In genomic region chr2:218891275-218892135, GRCh38 we compare ENCODE assay signal across 14 cellular contexts. TPM values are rescaled to one million over a fixed set of nuclear protein-coding genes. Genes with fewer than 3 reads are reported as not detected.
DNase-seq lines count a peak whose midpoint lies in the region; ATAC-seq and TF ChIP-seq lines count a peak whose summit lies in the region.
"Had no signal": no experiment of that assay in that cellular context is flagged by ENCODE, and none has a peak within 500 bp of the region (broad histone marks: within the 10 kb centered on the region; RNA-seq: fewer than 3 reads in every experiment).

No MANE protein-coding gene starts in this region.

- H3K9ac ChIP-seq in OCI-LY1 (ENCODE audit: low read length) = no peak overlapping the region; the same call in 1 of the 2 replicates
- H3K9ac ChIP-seq: parathyroid adenoma had no signal

- H3K36me3 Mint-ChIP-seq in activated CD8-positive, alpha-beta T cell treated with anti-CD3 and anti-CD28 coated beads for 36 hours (ENCODE audit: low read depth) = peaks cover 12% of the 10 kb centered on the region
- H3K36me3 Mint-ChIP-seq in activated CD8-positive, alpha-beta T cell treated with anti-CD3 and anti-CD28 coated beads, Interleukin-2, amount 10 ng/mL, durations not matched to agents 7 days and 5 days (ENCODE audit: low read depth) = no peaks in the 10 kb centered on the region

- H3K9me2 ChIP-seq in OCI-LY1 (ENCODE audit: low read depth, low read length) = no peaks in the 10 kb centered on the region

- H3K79me2 ChIP-seq in OCI-LY1 (ENCODE audit: insufficient read depth, low read length) = no peaks in the 10 kb centered on the region
- H3K79me2 ChIP-seq: parathyroid adenoma had no signal

- H4K20me1 ChIP-seq in OCI-LY1 (ENCODE audit: insufficient read depth, low read length) = no peaks in the 10 kb centered on the region

- no peak for TF ChIP-seq CTCF in activated CD8-positive, alpha-beta T cell treated with anti-CD3 and anti-CD28 coated beads for 36 hours (IDR thresholded peaks at IDR 0.05)
- TF ChIP-seq CTCF in OCI-LY1 (IDR thresholded peaks at IDR 0.05; ENCODE audit: low read length) = no peak

- peaks cover 50% of the 10 kb centered on the region for H3K4me1 Mint-ChIP-seq in activated CD8-positive, alpha-beta T cell treated with anti-CD3 and anti-CD28 coated beads for 36 hours (ENCODE audit: low read depth)
- peaks cover 44% of the 10 kb centered on the region for H3K4me1 Mint-ChIP-seq in activated CD8-positive, alpha-beta T cell treated with anti-CD3 and anti-CD28 coated beads, Interleukin-2, amount 10 ng/mL, durations not matched to agents 7 days and 5 days (ENCODE audit: low read depth)

- H3K9me3 ChIP-seq in OCI-LY1 (ENCODE audit: low read length) = no peaks in the 10 kb centered on the region
- H3K9me3 ChIP-seq in effector memory CD4-positive, alpha-beta T cell (ENCODE audit: control insufficient read depth, low read length) = no peaks in the 10 kb centered on the region
- H3K9me3 ChIP-seq: breast epithelium, gastrocnemius medialis had no signal

- H3K27me3 ChIP-seq in OCI-LY1 (ENCODE audit: insufficient read depth, low read length) = no peaks in the 10 kb centered on the region
- H3K27me3 ChIP-seq in effector memory CD4-positive, alpha-beta T cell (replicated peaks; ENCODE audit: control insufficient read depth, insufficient read depth, low read length, poor library complexity, severe bottlenecking) = no peaks in the 10 kb centered on the region

- H2AFZ ChIP-seq in OCI-LY1 (ENCODE audit: low read length) = no peak overlapping the region
- H2AFZ ChIP-seq: parathyroid adenoma had no signal

- CTCF ChIA-PET in activated CD8-positive, alpha-beta T cell treated with anti-CD3 and anti-CD28 coated beads for 36 hours (lab: Charles Lee) = interaction anchor here (0.9 to 16.7 kb wide), 4 partner anchors 13 to 89 kb away, joined by 3 to 1101 read pairs (median 5); partner anchors contain the start of gene WNT10A
- CTCF ChIA-PET in activated CD8-positive, alpha-beta T cell treated with anti-CD3 and anti-CD28 coated beads, Interleukin-2, amount 10 ng/mL, durations not matched to agents 7 days and 5 days (lab: Charles Lee) = interaction anchor here (1.1 to 10.3 kb wide), 3 partner anchors 13 to 109 kb away, joined by 4 to 930 read pairs (median 12); partner anchors contain the start of genes CYP27A1 and WNT10A

- intact Hi-C loops in activated CD8-positive, alpha-beta T cell treated with anti-CD3 and anti-CD28 coated beads for 36 hours (cut with micrococcal nuclease) = no loop called here
- intact Hi-C loops in sciatic nerve (cut with DNase I) = no loop called here

- no peaks in the 10 kb centered on the region for H3K9me3 Mint-ChIP-seq in activated CD8-positive, alpha-beta T cell treated with anti-CD3 and anti-CD28 coated beads for 36 hours
- H3K9me3 Mint-ChIP-seq in activated CD8-positive, alpha-beta T cell treated with anti-CD3 and anti-CD28 coated beads, Interleukin-2, amount 10 ng/mL, durations not matched to agents 7 days and 5 days (ENCODE audit: insufficient read depth) = no peaks in the 10 kb centered on the region
- H3K9me3 Mint-ChIP-seq: HFFc6 had no signal

- peak overlapping the region; percentile 89 for H3K27ac Mint-ChIP-seq in activated CD8-positive, alpha-beta T cell treated with anti-CD3 and anti-CD28 coated beads for 36 hours
- no peak overlapping the region for H3K27ac Mint-ChIP-seq in activated CD8-positive, alpha-beta T cell treated with anti-CD3 and anti-CD28 coated beads, Interleukin-2, amount 10 ng/mL, durations not matched to agents 7 days and 5 days
- H3K27ac Mint-ChIP-seq: HFFc6 had no signal

- H3F3A ChIP-seq in OCI-LY1 (ENCODE audit: insufficient read depth, low read length) = no peaks in the 10 kb centered on the region

- POLR2A ChIA-PET in activated CD8-positive, alpha-beta T cell treated with anti-CD3 and anti-CD28 coated beads for 36 hours (lab: Charles Lee) = interaction anchor here (1.3 to 9.6 kb wide), 2 partner anchors 13 to 23 kb away, joined by 3 to 284 read pairs; partner anchors contain the start of gene WNT10A
- POLR2A ChIA-PET in activated CD8-positive, alpha-beta T cell treated with anti-CD3 and anti-CD28 coated beads, Interleukin-2, amount 10 ng/mL, durations not matched to agents 7 days and 5 days (lab: Charles Lee) = interaction anchor here (2.6 kb wide), 1 partner anchor 10 kb away, joined by 9 read pairs; no protein-coding TSS in a partner anchor

- 0 out of 2 replicates have a peak, but pooled peaks cover 7% of the 10 kb centered on the region for H3K36me3 ChIP-seq in OCI-LY1 (ENCODE audit: insufficient read depth, low read length)
- peaks cover 5% of the 10 kb centered on the region for H3K36me3 ChIP-seq in effector memory CD4-positive, alpha-beta T cell (ENCODE audit: control insufficient read depth, insufficient read depth, low read length)
- H3K36me3 ChIP-seq: breast epithelium, gastrocnemius medialis had no signal

- peaks cover 57% of the 10 kb centered on the region for H3K4me1 ChIP-seq in OCI-LY1 (ENCODE audit: insufficient read depth, low read length, severe bottlenecking)
- H3K4me1 ChIP-seq in effector memory CD4-positive, alpha-beta T cell (ENCODE audit: control insufficient read depth, insufficient read depth, low read length, poor library complexity, severe bottlenecking) = peaks cover 45% of the 10 kb centered on the region
- H3K4me1 ChIP-seq: parathyroid adenoma had no signal

- peak overlapping the region; percentile 71 for H3K27ac ChIP-seq in OCI-LY1 (ENCODE audit: low read depth, low read length, poor library complexity, severe bottlenecking)
- H3K27ac ChIP-seq in effector memory CD4-positive, alpha-beta T cell (ENCODE audit: insufficient read depth, low read length, poor library complexity, severe bottlenecking) = peak overlapping the region; percentile 95
- H3K27ac ChIP-seq: breast epithelium, gastrocnemius medialis, parathyroid adenoma had no signal

- no peak for ATAC-seq in activated CD8-positive, alpha-beta T cell treated with anti-CD3 and anti-CD28 coated beads for 36 hours
- ATAC-seq in activated CD8-positive, alpha-beta T cell treated with anti-CD3 and anti-CD28 coated beads, Interleukin-2, amount 10 ng/mL, durations not matched to agents 7 days and 5 days = no peak
- ATAC-seq in sciatic nerve (no peak), HG03196 (IDR thresholded peaks at IDR 0.05; ENCODE audit: unreplicated experiment) (no peak), left lobe of liver (no peak)
- ATAC-seq: gastrocnemius medialis had no signal

- no peak overlapping the region for H3K4me3 ChIP-seq in OCI-LY1 (ENCODE audit: low read depth, low read length, poor library complexity, severe bottlenecking)
- H3K4me3 ChIP-seq in effector memory CD4-positive, alpha-beta T cell (ENCODE audit: insufficient read depth, low read depth, low read length, poor library complexity, severe bottlenecking) = no peak overlapping the region

- no peaks in the 10 kb centered on the region for H3K27me3 Mint-ChIP-seq in activated CD8-positive, alpha-beta T cell treated with anti-CD3 and anti-CD28 coated beads for 36 hours
- peaks cover 58% of the 10 kb centered on the region for H3K27me3 Mint-ChIP-seq in activated CD8-positive, alpha-beta T cell treated with anti-CD3 and anti-CD28 coated beads, Interleukin-2, amount 10 ng/mL, durations not matched to agents 7 days and 5 days (ENCODE audit: low read depth)

- H3K4me2 ChIP-seq in OCI-LY1 (ENCODE audit: low read length) = no peak overlapping the region; the same call in 1 of the 2 replicates

- DNase-seq in activated CD8-positive, alpha-beta T cell treated with anti-CD3 and anti-CD28 coated beads for 36 hours = no peak
- DNase-seq in activated CD8-positive, alpha-beta T cell treated with anti-CD3 and anti-CD28 coated beads, Interleukin-2, amount 10 ng/mL, durations not matched to agents 7 days and 5 days = no peak
- no peak for DNase-seq in effector memory CD4-positive, alpha-beta T cell
- DNase-seq in sciatic nerve (ENCODE audit: low spot score) (peak; percentile 37), T-helper 9 cell (no peak), left lobe of liver (ENCODE audit: low spot score) (no peak)
- DNase-seq: gastrocnemius medialis, HFFc6 had no signal

- H3K4me3 Mint-ChIP-seq in activated CD8-positive, alpha-beta T cell treated with anti-CD3 and anti-CD28 coated beads for 36 hours = peak overlapping the region; percentile 79
- no peak overlapping the region for H3K4me3 Mint-ChIP-seq in activated CD8-positive, alpha-beta T cell treated with anti-CD3 and anti-CD28 coated beads, Interleukin-2, amount 10 ng/mL, durations not matched to agents 7 days and 5 days
- H3K4me3 Mint-ChIP-seq: HFFc6 had no signal

RNA-seq across cellular contexts. Expression of gene WNT10A, which starts 10.9 kb away (rescaled TPM):
- total RNA-seq in activated CD8-positive, alpha-beta T cell treated with anti-CD3 and anti-CD28 coated beads for 36 hours = 10 to 100 TPM; 27.9 to 29.2 TPM
- total RNA-seq in activated CD8-positive, alpha-beta T cell treated with anti-CD3 and anti-CD28 coated beads, Interleukin-2, amount 10 ng/mL, durations not matched to agents 7 days and 5 days = not detected
- total RNA-seq in sciatic nerve (0.94 TPM), left lobe of liver (not detected)
- total RNA-seq: gastrocnemius medialis, HFFc6, HT1080, lung microvascular endothelial cell had no signal

RNA-seq across cellular contexts. Expression of gene WNT6, which starts 31.9 kb away (rescaled TPM):
- under 1 TPM; 0.25 to 0.34 TPM for total RNA-seq in activated CD8-positive, alpha-beta T cell treated with anti-CD3 and anti-CD28 coated beads for 36 hours
- not detected for total RNA-seq in activated CD8-positive, alpha-beta T cell treated with anti-CD3 and anti-CD28 coated beads, Interleukin-2, amount 10 ng/mL, durations not matched to agents 7 days and 5 days
- total RNA-seq in sciatic nerve = 23.3 TPM
- total RNA-seq in left lobe of liver = 0.28 TPM
- total RNA-seq: HFFc6, HT1080, lung microvascular endothelial cell had no signal

RNA-seq across cellular contexts. Expression of gene PRKAG3, which starts 59.9 kb away (rescaled TPM):
- total RNA-seq in activated CD8-positive, alpha-beta T cell treated with anti-CD3 and anti-CD28 coated beads for 36 hours = not detected
- not detected for total RNA-seq in activated CD8-positive, alpha-beta T cell treated with anti-CD3 and anti-CD28 coated beads, Interleukin-2, amount 10 ng/mL, durations not matched to agents 7 days and 5 days
- 0.49 TPM for total RNA-seq in sciatic nerve
- total RNA-seq in left lobe of liver = not detected
- total RNA-seq: breast epithelium, HFFc6, HT1080, lung microvascular endothelial cell had no signal

Comparison
In these comparisons a context has a peak if more than half of its experiments do, and no peak if none do; other contexts are left out.
1. RNA of gene WNT10A, which starts 10.9 kb away (total RNA-seq): 27.9 to 29.2 TPM in activated CD8-positive, alpha-beta T cell treated with anti-CD3 and anti-CD28 coated beads for 36 hours; 0.94 TPM in sciatic nerve (single experiment), not detected in activated CD8-positive, alpha-beta T cell treated with anti-CD3 and anti-CD28 coated beads, Interleukin-2, amount 10 ng/mL, durations not matched to agents 7 days and 5 days and not detected in left lobe of liver (single experiment); every median in the first group is over 10 times any median in the second.
2. RNA of gene WNT6, which starts 31.9 kb away (total RNA-seq): 23.3 TPM in sciatic nerve (single experiment); 0.25 to 0.34 TPM in activated CD8-positive, alpha-beta T cell treated with anti-CD3 and anti-CD28 coated beads for 36 hours, 0.28 TPM in left lobe of liver (single experiment) and not detected in activated CD8-positive, alpha-beta T cell treated with anti-CD3 and anti-CD28 coated beads, Interleukin-2, amount 10 ng/mL, durations not matched to agents 7 days and 5 days; every median in the first group is over 10 times any median in the second.